ENCODE assay signal across 8 cellular contexts in the genomic region with DNA sequence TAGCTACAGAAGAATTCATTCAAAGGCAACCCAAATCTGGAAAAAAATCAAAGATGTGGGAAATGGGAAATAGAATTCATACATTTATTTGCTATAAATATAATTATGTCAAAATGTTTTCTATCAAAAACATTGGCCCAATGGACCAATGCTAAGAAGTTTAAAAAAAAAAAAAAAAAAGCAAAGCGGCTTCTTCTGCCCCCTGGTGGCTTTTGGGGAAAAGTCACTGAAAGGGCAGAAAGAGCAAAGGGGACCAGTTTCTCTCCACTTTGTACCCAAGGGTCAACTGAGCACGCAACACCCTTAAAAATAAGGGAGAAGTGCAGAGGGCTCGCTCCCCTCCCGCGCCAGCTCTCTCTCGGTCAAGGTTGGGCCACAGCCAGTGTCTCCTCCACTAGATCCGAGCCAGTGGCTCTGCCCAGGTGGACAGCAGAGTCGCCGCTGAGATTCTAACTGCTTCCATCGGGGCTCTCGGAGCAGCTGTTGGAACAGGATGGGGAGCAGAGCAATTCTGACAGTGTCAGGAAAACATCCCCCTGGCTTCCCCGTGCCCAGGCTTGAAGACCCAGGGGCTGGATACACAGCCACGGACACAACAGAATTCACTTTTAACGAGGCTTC.
DNase-seq lines count a peak whose midpoint lies in the region; ATAC-seq and TF ChIP-seq lines count a peak whose summit lies in the region.

No MANE protein-coding gene starts in this region.

- peak; percentile 50 for TF ChIP-seq CTCF in coronary artery (IDR thresholded peaks at IDR 0.05)
- peak; percentile 69 to 84 (median 82) for TF ChIP-seq CTCF in nephron (IDR thresholded peaks at IDR 0.05; ENCODE audit: unreplicated experiment in 3 of 3)

- H3K27me3 Mint-ChIP-seq in activated naive CD8-positive, alpha-beta T cell treated with anti-CD3 and anti-CD28 coated beads, Interleukin-2, amount 50 U/mL, for 24 hours = peaks cover 37% of the 10 kb centered on the region
- peaks cover 33% of the 10 kb centered on the region for H3K27me3 Mint-ChIP-seq in activated naive CD8-positive, alpha-beta T cell treated with anti-CD3 and anti-CD28 coated beads for 36 hours
- peaks cover 51% of the 10 kb centered on the region for H3K27me3 Mint-ChIP-seq in nephron (ENCODE audit: low read depth)

- H3K4me3 ChIP-seq in coronary artery = no peak overlapping the region

- H3K4me1 Mint-ChIP-seq in activated naive CD8-positive, alpha-beta T cell treated with anti-CD3 and anti-CD28 coated beads, Interleukin-2, amount 50 U/mL, for 24 hours = peaks cover 15% of the 10 kb centered on the region
- H3K4me1 Mint-ChIP-seq in activated naive CD8-positive, alpha-beta T cell treated with anti-CD3 and anti-CD28 coated beads for 36 hours = peaks cover 12% of the 10 kb centered on the region
- no peaks in the 10 kb centered on the region for H3K4me1 Mint-ChIP-seq in nephron

- no peak overlapping the region for H3K27ac Mint-ChIP-seq in activated naive CD8-positive, alpha-beta T cell treated with anti-CD3 and anti-CD28 coated beads, Interleukin-2, amount 50 U/mL, for 24 hours
- no peak overlapping the region for H3K27ac Mint-ChIP-seq in activated naive CD8-positive, alpha-beta T cell treated with anti-CD3 and anti-CD28 coated beads for 36 hours
- H3K27ac Mint-ChIP-seq in nephron = no peak overlapping the region

- no peaks in the 10 kb centered on the region for H3K9me3 Mint-ChIP-seq in activated naive CD8-positive, alpha-beta T cell treated with anti-CD3 and anti-CD28 coated beads, Interleukin-2, amount 50 U/mL, for 24 hours
- no peaks in the 10 kb centered on the region for H3K9me3 Mint-ChIP-seq in activated naive CD8-positive, alpha-beta T cell treated with anti-CD3 and anti-CD28 coated beads for 36 hours
- H3K9me3 Mint-ChIP-seq in nephron = no peaks in the 10 kb centered on the region

- no peak for ATAC-seq in activated naive CD8-positive, alpha-beta T cell treated with anti-CD3 and anti-CD28 coated beads, Interleukin-2, amount 50 U/mL, for 24 hours
- ATAC-seq in HG03432 (IDR thresholded peaks at IDR 0.05; ENCODE audit: unreplicated experiment) = no peak
- ATAC-seq in GM18873 (IDR thresholded peaks at IDR 0.05; ENCODE audit: low FRiP score, unreplicated experiment) = no peak

- H3K36me3 Mint-ChIP-seq in activated naive CD8-positive, alpha-beta T cell treated with anti-CD3 and anti-CD28 coated beads, Interleukin-2, amount 50 U/mL, for 24 hours (ENCODE audit: low read depth) = no peaks in the 10 kb centered on the region
- no peaks in the 10 kb centered on the region for H3K36me3 Mint-ChIP-seq in activated naive CD8-positive, alpha-beta T cell treated with anti-CD3 and anti-CD28 coated beads for 36 hours
- H3K36me3 Mint-ChIP-seq in nephron (ENCODE audit: low read depth) = no peaks in the 10 kb centered on the region

- H3K27ac ChIP-seq in coronary artery = no peak overlapping the region

- no peak overlapping the region for H3K4me3 Mint-ChIP-seq in activated naive CD8-positive, alpha-beta T cell treated with anti-CD3 and anti-CD28 coated beads, Interleukin-2, amount 50 U/mL, for 24 hours
- no peak overlapping the region for H3K4me3 Mint-ChIP-seq in activated naive CD8-positive, alpha-beta T cell treated with anti-CD3 and anti-CD28 coated beads for 36 hours
- no peak overlapping the region for H3K4me3 Mint-ChIP-seq in nephron

- DNase-seq in activated naive CD8-positive, alpha-beta T cell treated with anti-CD3 and anti-CD28 coated beads, Interleukin-2, amount 50 U/mL, for 24 hours = peak; percentile 27
- DNase-seq in activated naive CD8-positive, alpha-beta T cell treated with anti-CD3 and anti-CD28 coated beads for 36 hours = no peak
- DNase-seq in NCI-H1092 treated with DMSO at 0.1 percent for 48 hours (lab: John Stamatoyannopoulos, UW) (peak; percentile 1), coronary artery (ENCODE audit: low spot score) (no peak), NCI-H345 (lab: John Stamatoyannopoulos, UW) (no peak)

Comparison
In these comparisons a context has a peak if more than half of its experiments do, and no peak if none do; other contexts are left out.
1. DNase-seq: peak in activated naive CD8-positive, alpha-beta T cell treated with anti-CD3 and anti-CD28 coated beads, Interleukin-2, amount 50 U/mL, for 24 hours (single experiment) and NCI-H1092 treated with DMSO at 0.1 percent for 48 hours (single experiment); none in activated naive CD8-positive, alpha-beta T cell treated with anti-CD3 and anti-CD28 coated beads for 36 hours (single experiment), coronary artery (single experiment) and NCI-H345 (single experiment).